Comparison of ENCODE assay signal across 9 cellular contexts in genomic region chr7:140209866-140210609, GRCh38. TPM values are rescaled to one million over a fixed set of nuclear protein-coding genes. Genes with fewer than 3 reads are reported as not detected.
A peak's percentile ranks its signal among the peaks of the same experiment; 100 is the strongest.
DNase-seq lines count a peak whose midpoint lies in the region; ATAC-seq and TF ChIP-seq lines count a peak whose summit lies in the region.
"Had no signal": no experiment of that assay in that cellular context is flagged by ENCODE, and none has a peak within 500 bp of the region (broad histone marks: within the 10 kb centered on the region; RNA-seq: fewer than 3 reads in every experiment).

No MANE protein-coding gene starts in this region.

- DNase-seq in globus pallidus (ENCODE audit: low spot score) (peak; percentile 48), upper lobe of right lung (no peak), prostate gland (ENCODE audit: low spot score) (no peak), Caco-2 (no peak), SJCRH30 (no peak)

- no peaks in the 10 kb centered on the region for H3K9me2 ChIP-seq in OCI-LY1 (ENCODE audit: low read depth, low read length)

- H4K20me1 ChIP-seq in OCI-LY1 (ENCODE audit: insufficient read depth, low read length), result no peaks in the 10 kb centered on the region

- H3K36me3 ChIP-seq in OCI-LY1 (ENCODE audit: insufficient read depth, low read length), result no peaks in the 10 kb centered on the region
- no peaks in the 10 kb centered on the region for H3K36me3 ChIP-seq in upper lobe of right lung
- no peaks in the 10 kb centered on the region for H3K36me3 ChIP-seq in prostate gland
- no peaks in the 10 kb centered on the region for H3K36me3 ChIP-seq in Caco-2 (ENCODE audit: control insufficient read depth, insufficient read depth, low read length)
- H3K36me3 ChIP-seq in SJCRH30, result no peaks in the 10 kb centered on the region

- H3K79me2 ChIP-seq in OCI-LY1 (ENCODE audit: insufficient read depth, low read length), result no peaks in the 10 kb centered on the region

- H3F3A ChIP-seq in OCI-LY1 (ENCODE audit: insufficient read depth, low read length), result no peaks in the 10 kb centered on the region

- H3K27me3 ChIP-seq in OCI-LY1 (ENCODE audit: insufficient read depth, low read length), result peaks cover 10% of the 10 kb centered on the region; the same call in 1 of the 2 replicates
- H3K27me3 ChIP-seq in upper lobe of right lung, result no peaks in the 10 kb centered on the region
- no peaks in the 10 kb centered on the region for H3K27me3 ChIP-seq in prostate gland (replicated peaks; ENCODE audit: insufficient read depth)
- no peaks in the 10 kb centered on the region; the same call in 1 of the 2 replicates for H3K27me3 ChIP-seq in Caco-2 (replicated peaks; ENCODE audit: control insufficient read depth, insufficient read depth, low read length)
- H3K27me3 ChIP-seq in SJCRH30, result 0 out of 2 replicates have a peak, but pooled peaks cover 6% of the 10 kb centered on the region

- H3K9me3 ChIP-seq in OCI-LY1 (ENCODE audit: low read length), result no peaks in the 10 kb centered on the region
- no peaks in the 10 kb centered on the region for H3K9me3 ChIP-seq in upper lobe of right lung
- H3K9me3 ChIP-seq in prostate gland, result no peaks in the 10 kb centered on the region
- no peaks in the 10 kb centered on the region for H3K9me3 ChIP-seq in Caco-2
- no peaks in the 10 kb centered on the region for H3K9me3 ChIP-seq in SJCRH30 (replicated peaks)

- no peak overlapping the region; the same call in 1 of the 2 replicates for H3K9ac ChIP-seq in OCI-LY1 (ENCODE audit: low read length)

- intact Hi-C loops in upper lobe of right lung (cut with DNase I), result no loop called here
- intact Hi-C loops in prostate gland (cut with DNase I), result no loop called here
- intact Hi-C loops in Caco-2 (cut with micrococcal nuclease; ENCODE audit: unreplicated experiment), result no loop called here

- H3K27ac Mint-ChIP-seq in Caco-2 (ENCODE audit: unreplicated experiment), result no peak overlapping the region

- H3K4me3 Mint-ChIP-seq in Caco-2 (ENCODE audit: unreplicated experiment), result no peak overlapping the region

- H3K27me3 Mint-ChIP-seq in Caco-2 (ENCODE audit: insufficient read depth, unreplicated experiment), result peaks cover 6% of the 10 kb centered on the region

- no peak for TF ChIP-seq POLR2A in prostate gland (IDR thresholded peaks at IDR 0.05)

- H3K4me1 ChIP-seq in OCI-LY1 (ENCODE audit: insufficient read depth, low read length, severe bottlenecking) (peaks cover 13% of the 10 kb centered on the region), upper lobe of right lung (peaks cover 9% of the 10 kb centered on the region), prostate gland (replicated peaks) (no peaks in the 10 kb centered on the region), Caco-2 (no peaks in the 10 kb centered on the region), SJCRH30 (no peaks in the 10 kb centered on the region)

- no peaks in the 10 kb centered on the region for H3K36me3 Mint-ChIP-seq in Caco-2 (ENCODE audit: insufficient read depth, unreplicated experiment)

- no peaks in the 10 kb centered on the region for H3K4me1 Mint-ChIP-seq in Caco-2 (ENCODE audit: low read depth, unreplicated experiment)

- H3K27ac ChIP-seq in OCI-LY1 (ENCODE audit: low read depth, low read length, poor library complexity, severe bottlenecking) (peak overlapping the region; percentile 13), upper lobe of right lung (no peak overlapping the region), prostate gland (no peak overlapping the region), SJCRH30 (no peak overlapping the region)
- H3K27ac ChIP-seq: HL-60 had no signal

- H3K4me2 ChIP-seq in OCI-LY1 (ENCODE audit: low read length), result peak overlapping the region; percentile 46

- H3K9me3 Mint-ChIP-seq in Caco-2 (ENCODE audit: unreplicated experiment), result no peaks in the 10 kb centered on the region

- no TSS peak for BruUV-seq in Caco-2 (replicated peaks; lab: Mats Ljungman, UMichigan)

- no peak overlapping the region for H2AFZ ChIP-seq in OCI-LY1 (ENCODE audit: low read length)

- POLR2A ChIA-PET in Caco-2 (lab: Charles Lee), result no interaction called here

- TF ChIP-seq CTCF in OCI-LY1 (IDR thresholded peaks at IDR 0.05; ENCODE audit: low read length) (no peak), upper lobe of right lung (IDR thresholded peaks at IDR 0.05) (no peak), prostate gland (IDR thresholded peaks at IDR 0.05) (no peak), Caco-2 (IDR thresholded peaks at IDR 0.05; ENCODE audit: insufficient read depth in 1 of 2, low read depth in 1 of 2, low read length in 1 of 2, severe bottlenecking in 1 of 2, unreplicated experiment in 1 of 2) (no peak)

- CTCF ChIA-PET in Caco-2 (lab: Charles Lee), result no interaction called here

- peak overlapping the region; percentile 15 for H3K4me3 ChIP-seq in OCI-LY1 (ENCODE audit: low read depth, low read length, poor library complexity, severe bottlenecking)
- H3K4me3 ChIP-seq in upper lobe of right lung, result no peak overlapping the region
- no peak overlapping the region for H3K4me3 ChIP-seq in prostate gland
- no peak overlapping the region for H3K4me3 ChIP-seq in Caco-2 (ENCODE audit: low read depth, low read length)
- no peak overlapping the region for H3K4me3 ChIP-seq in SJCRH30

- 78% methylated on average over 17 of the region's 17 CpGs for WGBS in prostate gland

- ATAC-seq in GM18520 (IDR thresholded peaks at IDR 0.05; ENCODE audit: unreplicated experiment) (peak; percentile 76), HG02678 (IDR thresholded peaks at IDR 0.05; ENCODE audit: unreplicated experiment) (peak; percentile 91), upper lobe of right lung (peak; percentile 83)

RNA-seq across cellular contexts. Expression of gene KDM7A, which starts 33.3 kb away (rescaled TPM):
- 16.7 TPM for total RNA-seq in upper lobe of right lung
- 10 to 100 TPM in 1 of 2 donors, 1 to 10 TPM in 1; 9.6 to 26.5 TPM for total RNA-seq in prostate gland
- 3.6 and 5.1 TPM in 2 replicates for total RNA-seq in Caco-2 (2022)
- 1.8 TPM in 2 replicates for total RNA-seq in SJCRH30 (2014; rRNA removed; shearing (Covaris generic))
